ENCODE assay signal across 15 cellular contexts in the genomic region with DNA sequence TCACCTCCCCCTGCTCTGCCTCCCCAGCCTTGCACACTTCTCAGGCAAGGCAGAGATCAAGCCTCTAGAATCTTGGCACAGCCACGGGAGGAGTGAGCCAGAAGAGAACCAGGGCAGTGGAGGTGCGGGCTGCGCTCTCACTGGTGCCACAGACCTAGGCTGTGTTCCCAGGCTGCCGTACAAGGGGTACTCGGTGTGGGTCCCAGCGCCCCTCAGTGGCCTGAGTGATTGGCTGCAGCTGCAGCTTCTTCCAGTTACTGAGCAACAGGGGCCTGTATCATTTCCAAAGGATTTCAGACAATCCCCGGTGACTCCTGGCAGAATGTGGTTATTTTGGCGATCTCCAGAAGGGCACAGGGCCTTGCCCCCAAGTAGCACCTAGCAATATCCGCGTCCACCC.
DNase-seq lines count a peak whose midpoint lies in the region; ATAC-seq and TF ChIP-seq lines count a peak whose summit lies in the region.
"Had no signal": no experiment of that assay in that cellular context is flagged by ENCODE, and none has a peak within 500 bp of the region (broad histone marks: within the 10 kb centered on the region; RNA-seq: fewer than 3 reads in every experiment).

No MANE protein-coding gene starts in this region.

- WGBS in esophagus muscularis mucosa: 56% methylated on average over 10 of the region's 10 CpGs

- no peaks in the 10 kb centered on the region for H3K36me3 ChIP-seq in WERI-Rb-1
- H3K36me3 ChIP-seq in esophagus muscularis mucosa: no peaks in the 10 kb centered on the region
- H3K36me3 ChIP-seq: BLaER1 treated with 17β-estradiol and CSF1 and Interleukin-3, amounts not matched to agents 10 nM and 100 nM had no signal

- H3K4me3 ChIP-seq in WERI-Rb-1 (ENCODE audit: low read depth, low read length) (no peak overlapping the region), esophagus muscularis mucosa (no peak overlapping the region)
- H3K4me3 ChIP-seq: BLaER1 treated with 17β-estradiol and CSF1 and Interleukin-3, amounts not matched to agents 10 nM and 100 nM had no signal

- peak; percentile 5 for DNase-seq in NCI-H748 (lab: John Stamatoyannopoulos, UW; ENCODE audit: unreplicated experiment)
- no peak for DNase-seq in NCI-H748 treated with DMSO at 0.1 percent for 48 hours (lab: John Stamatoyannopoulos, UW)
- DNase-seq in SHP77 (lab: John Stamatoyannopoulos, UW): peak; percentile 65 to 72
- DNase-seq in WERI-Rb-1: peak; percentile 8
- no peak for DNase-seq in NCI-H2171 (lab: John Stamatoyannopoulos, UW)
- DNase-seq in esophagus muscularis mucosa (ENCODE audit: extremely low spot score): no peak
- DNase-seq: ACHN; CD4-positive, CD25-positive, alpha-beta regulatory T cell; DMS153; DMS79 treated with DMSO at 0.1 percent for 48 hours; EL; HCEC 1CT; HFFc6 had no signal

- intact Hi-C loops in esophagus muscularis mucosa (cut with DNase I): no loop called here

- H3K27ac ChIP-seq in WERI-Rb-1: no peak overlapping the region
- no peak overlapping the region for H3K27ac ChIP-seq in esophagus muscularis mucosa (replicated peaks in 1 of 4)
- H3K27ac ChIP-seq: BLaER1 treated with 17β-estradiol and CSF1 and Interleukin-3, amounts not matched to agents 10 nM and 100 nM had no signal

- peaks cover 30% of the 10 kb centered on the region for H3K27me3 ChIP-seq in WERI-Rb-1 (ENCODE audit: insufficient read depth, low read depth, severe bottlenecking)
- no peaks in the 10 kb centered on the region for H3K27me3 ChIP-seq in esophagus muscularis mucosa
- H3K27me3 ChIP-seq: BLaER1 treated with 17β-estradiol and CSF1 and Interleukin-3, amounts not matched to agents 10 nM and 100 nM had no signal

- no peak for TF ChIP-seq EP300 in esophagus muscularis mucosa (IDR thresholded peaks at IDR 0.05)

- TF ChIP-seq POLR2A in esophagus muscularis mucosa (IDR thresholded peaks at IDR 0.05; ENCODE audit: low read depth): no peak

- H3K4me1 ChIP-seq in esophagus muscularis mucosa: no peaks in the 10 kb centered on the region
- H3K4me1 ChIP-seq: BLaER1 treated with 17β-estradiol and CSF1 and Interleukin-3, amounts not matched to agents 10 nM and 100 nM had no signal

- no peak for ATAC-seq in GM18517 (IDR thresholded peaks at IDR 0.05; ENCODE audit: unreplicated experiment)

- H3K9me3 ChIP-seq in WERI-Rb-1 (ENCODE audit: severe bottlenecking) (no peaks in the 10 kb centered on the region), esophagus muscularis mucosa (peaks cover 0 to 3% (median 0%) of the 10 kb centered on the region in 4 donors)

- peak; percentile 32; the same call in 1 of the 2 replicates for TF ChIP-seq CTCF in WERI-Rb-1 (IDR thresholded peaks at IDR 0.05; ENCODE audit: low read depth, low read length)
- TF ChIP-seq CTCF in esophagus muscularis mucosa (IDR thresholded peaks at IDR 0.05): no peak

Comparison
In these comparisons a context has a peak if more than half of its experiments do, and no peak if none do; other contexts are left out.
1. DNase-seq: peak in NCI-H748 (single experiment), SHP77 (2 of 2) and WERI-Rb-1 (single experiment); none in NCI-H748 treated with DMSO at 0.1 percent for 48 hours (single experiment), NCI-H2171 (single experiment) and esophagus muscularis mucosa (single experiment).